ENCODE assay signal across 12 cellular contexts in genomic region chr6:134510121-134510520, GRCh38.
DNase-seq lines count a peak whose midpoint lies in the region; TF ChIP-seq lines count a peak whose summit lies in the region.
"Had no signal": no experiment of that assay in that cellular context is flagged by ENCODE, and none has a peak within 500 bp of the region (broad histone marks: within the 10 kb centered on the region; RNA-seq: fewer than 3 reads in every experiment).

No MANE protein-coding gene starts in this region.

- H3K36me3 Mint-ChIP-seq in chondrocyte (ENCODE audit: low read depth): no peaks in the 10 kb centered on the region
- H3K36me3 Mint-ChIP-seq: CD8-positive, alpha-beta T cell had no signal

- H4K20me1 ChIP-seq in smooth muscle cell (ENCODE audit: low read depth): no peaks in the 10 kb centered on the region

- 24% methylated on average over 2 of the region's 2 CpGs for WGBS in smooth muscle cell (ENCODE audit: low lambda C conversion rate)

- no peaks in the 10 kb centered on the region for H3K79me2 ChIP-seq in smooth muscle cell (ENCODE audit: low read depth)

- no peak for TF ChIP-seq POLR2A in NB4 (IDR thresholded peaks at IDR 0.05; ENCODE audit: extremely low read depth, insufficient read length)

- H3K9me3 ChIP-seq in smooth muscle cell (replicated peaks; ENCODE audit: low read depth): no peaks in the 10 kb centered on the region
- H3K9me3 ChIP-seq: HAP-1 had no signal

- H3K27me3 Mint-ChIP-seq in chondrocyte (ENCODE audit: low read depth): no peaks in the 10 kb centered on the region

- H3K4me1 ChIP-seq in smooth muscle cell (ENCODE audit: low read depth): peaks cover 3% of the 10 kb centered on the region
- H3K4me1 ChIP-seq: HAP-1 had no signal

- no peak overlapping the region for H2AFZ ChIP-seq in smooth muscle cell (ENCODE audit: low read depth)

- H3K36me3 ChIP-seq in smooth muscle cell (ENCODE audit: low read depth): no peaks in the 10 kb centered on the region
- H3K36me3 ChIP-seq: HAP-1 had no signal

- peaks cover 5% of the 10 kb centered on the region for H3K4me1 Mint-ChIP-seq in chondrocyte (ENCODE audit: low read depth)

- no peak overlapping the region for H3K4me2 ChIP-seq in smooth muscle cell

- no peak overlapping the region for H3K4me3 ChIP-seq in NB4 (ENCODE audit: low read depth, low read length)
- H3K4me3 ChIP-seq in smooth muscle cell: no peak overlapping the region
- H3K4me3 ChIP-seq: HAP-1 had no signal

- DNase-seq in CD1c-positive myeloid dendritic cell (ENCODE audit: extremely low spot score): peak; percentile 61
- peak; percentile 25 for DNase-seq in NB4 (ENCODE audit: low read depth)
- peak; percentile 64 for DNase-seq in epithelial cell of prostate (ENCODE audit: low read depth, low spot score)
- no peak for DNase-seq in smooth muscle cell (lab: John Stamatoyannopoulos, UW; ENCODE audit: unreplicated experiment)
- no peak for DNase-seq in chondrocyte (ENCODE audit: low spot score)
- DNase-seq in stimulated activated CD4-positive, alpha-beta T cell treated with anti-CD3 and anti-CD28 coated beads, Interleukin-4, amount 100 ng/mL, for 4 hours: no peak
- DNase-seq in activated naive CD4-positive, alpha-beta T cell (lab: John Stamatoyannopoulos, UW): no peak
- DNase-seq: CD8-positive, alpha-beta T cell; NCI-H1092; NCI-H226; NCI-H526 treated with DMSO at 0.1 percent for 48 hours had no signal

- no peak overlapping the region for H3K27ac Mint-ChIP-seq in chondrocyte (ENCODE audit: unreplicated experiment)
- H3K27ac Mint-ChIP-seq: CD8-positive, alpha-beta T cell had no signal

- no peak overlapping the region for H3K4me3 Mint-ChIP-seq in chondrocyte (ENCODE audit: unreplicated experiment)
- H3K4me3 Mint-ChIP-seq: CD8-positive, alpha-beta T cell had no signal

- H3K27ac ChIP-seq in epithelial cell of prostate: peak overlapping the region; percentile 89
- peak overlapping the region; percentile 81 for H3K27ac ChIP-seq in smooth muscle cell (ENCODE audit: low read depth)

- H3K9ac ChIP-seq in smooth muscle cell (ENCODE audit: low read depth): no peak overlapping the region

- H3K27me3 ChIP-seq in smooth muscle cell (ENCODE audit: low read depth): no peaks in the 10 kb centered on the region

- no peaks in the 10 kb centered on the region for H3F3A ChIP-seq in smooth muscle cell (ENCODE audit: low read depth)

- no peaks in the 10 kb centered on the region for H3K9me3 Mint-ChIP-seq in chondrocyte (ENCODE audit: low read depth)
- H3K9me3 Mint-ChIP-seq: CD8-positive, alpha-beta T cell had no signal

- TF ChIP-seq CTCF in NB4 (IDR thresholded peaks at IDR 0.05; ENCODE audit: low read depth, low read length) (no peak), smooth muscle cell (IDR thresholded peaks at IDR 0.05; ENCODE audit: borderline replicate concordance, insufficient read depth, poor library complexity, severe bottlenecking) (no peak), chondrocyte (IDR thresholded peaks at IDR 0.05) (no peak)

Comparison
In these comparisons a context has a peak if more than half of its experiments do, and no peak if none do; other contexts are left out.
1. DNase-seq: peak in CD1c-positive myeloid dendritic cell (single experiment), NB4 (single experiment) and epithelial cell of prostate (single experiment); none in smooth muscle cell (single experiment), chondrocyte (single experiment), stimulated activated CD4-positive, alpha-beta T cell treated with anti-CD3 and anti-CD28 coated beads, Interleukin-4, amount 100 ng/mL, for 4 hours (0 of 2) and activated naive CD4-positive, alpha-beta T cell (0 of 4).